Comparison of ENCODE assay signal across 16 cellular contexts in the genomic region with DNA sequence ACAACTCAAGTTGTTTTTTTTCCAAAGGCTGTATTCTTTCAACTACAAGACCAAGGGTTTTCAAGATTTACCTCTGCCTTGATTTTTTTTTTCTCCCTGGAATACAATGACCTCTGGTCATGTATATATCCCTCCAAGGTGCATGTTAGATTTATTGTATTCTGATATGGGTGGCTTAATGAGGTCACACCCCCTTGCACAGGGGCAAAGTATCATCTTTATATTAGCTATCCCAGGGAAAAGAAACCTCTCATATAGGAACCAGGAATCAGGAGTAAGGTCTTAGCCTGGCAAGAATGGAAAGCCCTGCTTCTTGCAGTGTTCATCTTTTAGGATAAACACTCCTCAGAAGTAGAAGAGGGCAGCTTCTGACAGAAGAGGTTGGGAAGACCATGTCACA.
A peak's percentile ranks its signal among the peaks of the same experiment; 100 is the strongest.
DNase-seq lines count a peak whose midpoint lies in the region; ATAC-seq and TF ChIP-seq lines count a peak whose summit lies in the region.
"Had no signal": no experiment of that assay in that cellular context is flagged by ENCODE, and none has a peak within 500 bp of the region (broad histone marks: within the 10 kb centered on the region; RNA-seq: fewer than 3 reads in every experiment).

No MANE protein-coding gene starts in this region.

- H3K27me3 ChIP-seq in mucosa of rectum (ENCODE audit: control insufficient read depth in 2 of 2, insufficient read depth in 2 of 2, low read length in 2 of 2): no peaks in the 10 kb centered on the region
- H3K27me3 ChIP-seq in transverse colon: no peaks in the 10 kb centered on the region
- no peaks in the 10 kb centered on the region for H3K27me3 ChIP-seq in uterus
- H3K27me3 ChIP-seq: BLaER1 treated with 17β-estradiol and CSF1 and Interleukin-3, amounts not matched to agents 10 nM and 100 nM had no signal

- H3K27ac ChIP-seq in mucosa of rectum (ENCODE audit: low read depth in 2 of 2, low read length in 2 of 2) (peak overlapping the region; percentile 21 to 45), transverse colon (peak overlapping the region in 2 of 4 donors; percentile 56 to 60), uterus (no peak overlapping the region)
- H3K27ac ChIP-seq: 22Rv1; A549; BLaER1 treated with 17β-estradiol and CSF1 and Interleukin-3, amounts not matched to agents 10 nM and 100 nM; C4-2B had no signal

- no peak for TF ChIP-seq CTCF in transverse colon (IDR thresholded peaks at IDR 0.05)
- no peak for TF ChIP-seq CTCF in uterus (IDR thresholded peaks at IDR 0.05)

- TF ChIP-seq POLR2A in transverse colon (IDR thresholded peaks at IDR 0.05) (no peak), uterus (IDR thresholded peaks at IDR 0.05) (no peak)

- H3K36me3 ChIP-seq in mucosa of rectum (ENCODE audit: control insufficient read depth in 2 of 2, insufficient read depth in 2 of 2, low read length in 2 of 2) (no peaks in the 10 kb centered on the region), transverse colon (no peaks in the 10 kb centered on the region), uterus (no peaks in the 10 kb centered on the region)
- H3K36me3 ChIP-seq: BLaER1 treated with 17β-estradiol and CSF1 and Interleukin-3, amounts not matched to agents 10 nM and 100 nM had no signal

- no peak for TF ChIP-seq EP300 in transverse colon (IDR thresholded peaks at IDR 0.05; ENCODE audit: low read depth)

- no peak overlapping the region for H3K9ac ChIP-seq in mucosa of rectum (ENCODE audit: low read depth in 1 of 2, low read length in 2 of 2)
- H3K9ac ChIP-seq: BLaER1 treated with 17β-estradiol and CSF1 and Interleukin-3, amounts not matched to agents 10 nM and 100 nM had no signal

- peak; percentile 100 for ATAC-seq in left colon
- ATAC-seq: A549; CD8-positive, alpha-beta T cell had no signal

- DNase-seq in left colon (peak in 1 of 2 donors; percentile 7), transverse colon (peak; percentile 18), uterus (no peak)
- no peak for DNase-seq in stimulated activated CD4-positive, alpha-beta T cell treated with anti-CD3 and anti-CD28 coated beads, Interleukin-12 subunit alpha, Interleukin-12 subunit beta, amount 100 ng/mL, for 4 hours
- DNase-seq: AML-193; Caco-2; Calu3; CD4-positive, alpha-beta T cell; CD8-positive, alpha-beta T cell; DMS79 treated with DMSO at 0.1 percent for 48 hours; GF-D8 had no signal

- in situ Hi-C loops in transverse colon (cut with MboI; ENCODE audit: low pct_ligation_motif_present in 1 of 4, low pct_unique_long_range_greater_than_20kb in 1 of 4, low sequenced_read_pairs in 3 of 4): no loop called here

- intact Hi-C loops in left colon (cut with DNase I, micrococcal nuclease): no loop called here
- intact Hi-C loops in transverse colon (cut with DNase I; ENCODE audit: low total_unique reads): no loop called here
- intact Hi-C loops in uterus (cut with DNase I; ENCODE audit: low total_unique reads): no loop called here

- H3K9me3 ChIP-seq in mucosa of rectum (ENCODE audit: control insufficient read depth in 2 of 2, low read length in 2 of 2): peaks cover 5 to 8% of the 10 kb centered on the region in 2 donors
- no peaks in the 10 kb centered on the region for H3K9me3 ChIP-seq in transverse colon
- H3K9me3 ChIP-seq in uterus: peaks cover 0 to 3% of the 10 kb centered on the region in 2 donors

- peaks cover 0 to 2% of the 10 kb centered on the region in 2 donors for H3K4me1 ChIP-seq in mucosa of rectum (ENCODE audit: control insufficient read depth in 2 of 2, insufficient read depth in 2 of 2, low read length in 2 of 2)
- peaks cover 0 to 3% (median 0%) of the 10 kb centered on the region in 4 donors for H3K4me1 ChIP-seq in transverse colon
- H3K4me1 ChIP-seq in uterus: no peaks in the 10 kb centered on the region
- H3K4me1 ChIP-seq: A549; BLaER1 treated with 17β-estradiol and CSF1 and Interleukin-3, amounts not matched to agents 10 nM and 100 nM; Caco-2 had no signal

- H3K4me3 ChIP-seq in mucosa of rectum (ENCODE audit: low read length in 2 of 2): no peak overlapping the region
- no peak overlapping the region for H3K4me3 ChIP-seq in transverse colon
- H3K4me3 ChIP-seq in uterus: no peak overlapping the region
- H3K4me3 ChIP-seq: A549; BLaER1 treated with 17β-estradiol and CSF1 and Interleukin-3, amounts not matched to agents 10 nM and 100 nM had no signal

Comparison
In these comparisons a context has a peak if more than half of its experiments do, and no peak if none do; other contexts are left out.
1. H3K27ac ChIP-seq: peak in mucosa of rectum (2 of 2); none in uterus (0 of 2).